Comparison of ENCODE assay signal across 13 cellular contexts in genomic region chr13:34207334-34207733, GRCh38.
A peak's percentile ranks its signal among the peaks of the same experiment; 100 is the strongest.
DNase-seq lines count a peak whose midpoint lies in the region; ATAC-seq and TF ChIP-seq lines count a peak whose summit lies in the region.
"Had no signal": no experiment of that assay in that cellular context is flagged by ENCODE, and none has a peak within 500 bp of the region (broad histone marks: within the 10 kb centered on the region; RNA-seq: fewer than 3 reads in every experiment).

No MANE protein-coding gene starts in this region.

- in situ Hi-C loops in IMR-90 (cut with MboI; ENCODE audit: low sequenced_read_pairs) = no loop called here

- no peaks in the 10 kb centered on the region; the same call in 1 of the 2 replicates for H3K9me1 ChIP-seq in IMR-90 (ENCODE audit: insufficient read depth, low read length)

- peak overlapping the region; percentile 5; the same call in 1 of the 2 replicates for H4K91ac ChIP-seq in IMR-90 (ENCODE audit: insufficient read depth, low read depth, low read length)

- no peak for TF ChIP-seq POLR2A in IMR-90 (IDR thresholded peaks at IDR 0.05; ENCODE audit: low read depth, low read length)

- H3K4me1 ChIP-seq in IMR-90 (ENCODE audit: control insufficient read depth, insufficient read depth, low read length) (peaks cover 5% of the 10 kb centered on the region), mesendoderm (ENCODE audit: control insufficient read depth, low read depth, low read length) (no peaks in the 10 kb centered on the region)
- H3K4me1 ChIP-seq: gastrocnemius medialis had no signal

- no CpG with 5 or more reads among the region's 4 CpGs for WGBS in IMR-90 (ENCODE audit: extremely low coverage in 2 of 2, insufficient read length in 1 of 2), 2 experiments
- WGBS in mesendoderm (ENCODE audit: extremely low coverage, insufficient coverage, low lambda C conversion rate) = no CpG with 5 or more reads among the region's 4 CpGs

- no TSS peak for BruUV-seq in IMR-90 (replicated peaks; lab: Mats Ljungman, UMichigan)

- H3K9ac ChIP-seq in IMR-90 (ENCODE audit: low read depth, low read length) = no peak overlapping the region
- H3K9ac ChIP-seq in mesendoderm (ENCODE audit: low read length) = no peak overlapping the region

- TF ChIP-seq RAD21 in IMR-90 (IDR thresholded peaks at IDR 0.05; ENCODE audit: low read length) = no peak

- H3K27ac ChIP-seq in IMR-90 (ENCODE audit: insufficient read depth, low read length) (no peak overlapping the region), mesendoderm (ENCODE audit: low read depth, low read length) (no peak overlapping the region)
- H3K27ac ChIP-seq: gastrocnemius medialis had no signal

- no peaks in the 10 kb centered on the region for H3K36me3 ChIP-seq in IMR-90 (ENCODE audit: control insufficient read depth, insufficient read depth, low read length)
- H3K36me3 ChIP-seq in mesendoderm (ENCODE audit: control insufficient read depth, insufficient read depth, low read length) = no peaks in the 10 kb centered on the region
- H3K36me3 ChIP-seq: gastrocnemius medialis had no signal

- no peaks in the 10 kb centered on the region for H4K20me1 ChIP-seq in IMR-90 (ENCODE audit: insufficient read depth, low read length)

- H2BK120ac ChIP-seq in IMR-90 (ENCODE audit: low read depth, low read length) = peak overlapping the region; percentile 1; the same call in 1 of the 2 replicates
- no peak overlapping the region for H2BK120ac ChIP-seq in mesendoderm (ENCODE audit: low read depth, low read length)

- H3K9me3 ChIP-seq in IMR-90 (ENCODE audit: control insufficient read depth, insufficient read depth, low read length) = no peaks in the 10 kb centered on the region
- H3K9me3 ChIP-seq: gastrocnemius medialis had no signal

- H3K14ac ChIP-seq in IMR-90 (replicated peaks; ENCODE audit: low read depth, low read length) = no peak overlapping the region

- DNase-seq in AG08396 (ENCODE audit: low spot score) (peak; percentile 76), IMR-90 (peak; percentile 70), choroid plexus epithelial cell (ENCODE audit: low read depth) (peak; percentile 93), mesendoderm (peak; percentile 69), iPS-NIHi11 (ENCODE audit: low spot score) (no peak)
- DNase-seq: activated CD8-positive, alpha-beta T cell treated with anti-CD3 and anti-CD28 coated beads for 36 hours; activated naive CD8-positive, alpha-beta T cell treated with anti-CD3 and anti-CD28 coated beads, Interleukin-2, amount 10 ng/mL, durations not matched to agents 7 days and 5 days; CD8-positive, alpha-beta T cell; gastrocnemius medialis; NCI-H524 treated with DMSO at 0.1 percent for 48 hours had no signal

- H3K79me1 ChIP-seq in IMR-90 (ENCODE audit: low read depth in 1 of 2, low read length in 2 of 2) (no peaks in the 10 kb centered on the region), mesendoderm (ENCODE audit: low read length) (no peaks in the 10 kb centered on the region)

- no peak overlapping the region for H2AK9ac ChIP-seq in IMR-90 (replicated peaks; ENCODE audit: low read depth, low read length, poor library complexity)

- H3K79me2 ChIP-seq in mesendoderm (ENCODE audit: control insufficient read depth, insufficient read depth, low read length) = no peaks in the 10 kb centered on the region

- H3K4ac ChIP-seq in IMR-90 (ENCODE audit: low read depth, low read length) = no peak overlapping the region
- no peak overlapping the region for H3K4ac ChIP-seq in mesendoderm (ENCODE audit: low read depth, low read length)

- intact Hi-C loops in IMR-90 (cut with micrococcal nuclease) = no loop called here

- H2BK15ac ChIP-seq in IMR-90 (ENCODE audit: low read depth, low read length) (no peak overlapping the region), mesendoderm (replicated peaks; ENCODE audit: low read depth) (no peak overlapping the region)

- TF ChIP-seq CTCF in IMR-90 (conservative IDR thresholded peaks at IDR 0.05; ENCODE audit: low read depth, low read length) (no peak), choroid plexus epithelial cell (conservative IDR thresholded peaks at IDR 0.05; ENCODE audit: low read depth, low read length) (peak; percentile 7)

- H2AK5ac ChIP-seq in IMR-90 (ENCODE audit: low read depth, low read length) (no peak overlapping the region), mesendoderm (ENCODE audit: low read length) (no peak overlapping the region)

- H4K5ac ChIP-seq in IMR-90 (ENCODE audit: low read depth, low read length) (no peak overlapping the region), mesendoderm (ENCODE audit: low read length) (no peak overlapping the region)

- H3K4me3 ChIP-seq in IMR-90 (ENCODE audit: insufficient read depth, low read depth, low read length) (no peak overlapping the region), choroid plexus epithelial cell (ENCODE audit: low read depth, low read length) (no peak overlapping the region), mesendoderm (ENCODE audit: low read length) (no peak overlapping the region)
- H3K4me3 ChIP-seq: gastrocnemius medialis had no signal

- H2BK5ac ChIP-seq in IMR-90 (ENCODE audit: low read depth, low read length, poor library complexity, severe bottlenecking) (no peak overlapping the region), mesendoderm (ENCODE audit: low read length) (no peak overlapping the region)

- no peak overlapping the region for H2BK20ac ChIP-seq in IMR-90 (ENCODE audit: low read depth, low read length)

- H3K23ac ChIP-seq in IMR-90 (ENCODE audit: low read depth, low read length) (no peak overlapping the region), mesendoderm (ENCODE audit: low read length) (no peak overlapping the region)

- peak; percentile 90 for ATAC-seq in IMR-90 (ENCODE audit: low read depth)
- no peak for ATAC-seq in HG03139 (IDR thresholded peaks at IDR 0.05; ENCODE audit: unreplicated experiment)
- ATAC-seq in HG02852 (IDR thresholded peaks at IDR 0.05; ENCODE audit: unreplicated experiment) = no peak
- ATAC-seq in HG02623 (IDR thresholded peaks at IDR 0.05; ENCODE audit: unreplicated experiment) = no peak
- ATAC-seq: activated CD8-positive, alpha-beta T cell treated with anti-CD3 and anti-CD28 coated beads for 36 hours; CD8-positive, alpha-beta T cell; gastrocnemius medialis had no signal

- H3K18ac ChIP-seq in IMR-90 (ENCODE audit: low read depth, low read length) (no peak overlapping the region), mesendoderm (ENCODE audit: low read length) (no peak overlapping the region)

- dilution Hi-C loops in IMR-90 (cut with HindIII; ENCODE audit: low sequenced_read_pairs, unreplicated experiment) = no loop called here

- CTCF ChIA-PET in IMR-90 (lab: Yijun Ruan, JAX) = no interaction called here

- no peaks in the 10 kb centered on the region for H3K27me3 ChIP-seq in IMR-90 (ENCODE audit: control insufficient read depth, insufficient read depth, low read length)
- no peaks in the 10 kb centered on the region for H3K27me3 ChIP-seq in mesendoderm (ENCODE audit: insufficient read depth, low read length, poor library complexity)
- H3K27me3 ChIP-seq: gastrocnemius medialis had no signal

- H3K4me2 ChIP-seq in IMR-90 (ENCODE audit: low read depth, low read length) (no peak overlapping the region), mesendoderm (ENCODE audit: low read length) (no peak overlapping the region)

- no peak overlapping the region for H3K56ac ChIP-seq in IMR-90 (ENCODE audit: extremely low read depth, insufficient read depth, low read length)
- no peak overlapping the region for H3K56ac ChIP-seq in mesendoderm (ENCODE audit: low read length)

- H2AFZ ChIP-seq in IMR-90 (replicated peaks; ENCODE audit: low read length, poor library complexity) = no peak overlapping the region

- H4K8ac ChIP-seq in IMR-90 (ENCODE audit: low read depth in 2 of 2, low read length in 2 of 2) = no peak overlapping the region
- no peak overlapping the region for H4K8ac ChIP-seq in mesendoderm (ENCODE audit: low read depth, low read length)

- POLR2A ChIA-PET in IMR-90 (lab: Charles Lee; ENCODE audit: unreplicated experiment) = no interaction called here

TF ChIP-seq in IMR-90, 13 proteins besides CTCF, POLR2A, EP300 and RAD21:
- TF ChIP-seq NFE2L2 (IDR thresholded peaks at IDR 0.05; ENCODE audit: low read depth, low read length) (no peak), FOS (IDR thresholded peaks at IDR 0.05; ENCODE audit: low read depth, low read length) (0 out of 2 replicates have a peak, but pooled peaks have one; percentile 5)
